ENCODE assay signal across 9 cellular contexts in the genomic region with DNA sequence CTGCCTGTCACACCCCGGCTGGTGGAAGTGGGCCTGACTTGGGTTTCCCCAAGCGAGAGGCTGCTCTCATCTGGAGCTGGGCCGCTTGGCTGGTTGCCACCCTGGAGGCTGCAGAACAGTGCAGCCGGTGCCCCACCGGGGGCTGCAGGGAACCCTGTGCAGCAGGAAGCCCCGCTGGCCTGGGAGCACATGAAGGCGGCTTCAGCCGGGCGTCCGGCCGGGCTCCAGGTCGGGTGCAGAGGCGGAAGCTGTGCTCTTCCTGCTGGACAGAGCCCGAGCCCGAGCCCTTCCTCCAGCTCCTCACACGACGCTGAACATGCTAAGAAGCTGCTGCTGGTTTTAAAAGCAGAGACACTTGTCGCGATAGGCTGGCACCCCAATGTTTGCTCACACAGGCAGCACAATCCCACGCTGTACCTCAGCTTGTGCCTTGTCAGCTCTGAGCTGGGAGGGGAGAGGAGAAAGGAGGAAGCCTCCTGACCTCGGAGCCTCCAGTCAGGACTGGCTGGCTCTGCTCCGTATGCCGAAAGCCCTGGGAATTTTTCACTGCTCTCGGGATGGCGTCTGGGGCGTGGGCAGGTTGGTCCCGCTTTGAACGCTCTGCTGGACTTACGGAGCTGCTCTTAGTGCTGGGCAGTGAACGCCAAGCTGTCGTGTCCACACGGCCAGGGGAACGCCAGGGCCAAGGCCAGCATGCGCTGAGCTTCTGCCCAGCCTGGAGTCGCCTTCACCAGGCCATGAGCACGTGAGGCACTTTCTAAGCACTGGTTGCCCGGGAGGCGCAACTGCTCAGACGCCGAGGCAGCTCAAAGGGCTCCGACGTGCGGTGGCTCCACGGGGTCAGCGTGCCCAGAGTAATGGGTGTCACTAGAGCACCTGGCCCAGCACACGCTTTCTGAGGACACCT. TPM values are rescaled to one million over a fixed set of nuclear protein-coding genes. Genes with fewer than 3 reads are reported as not detected.
DNase-seq lines count a peak whose midpoint lies in the region; ATAC-seq and TF ChIP-seq lines count a peak whose summit lies in the region.
"Had no signal": no experiment of that assay in that cellular context is flagged by ENCODE, and none has a peak within 500 bp of the region (broad histone marks: within the 10 kb centered on the region; RNA-seq: fewer than 3 reads in every experiment).

No MANE protein-coding gene starts in this region.

- no peaks in the 10 kb centered on the region for H3K27me3 ChIP-seq in SK-N-SH (ENCODE audit: insufficient read depth)
- no peaks in the 10 kb centered on the region for H3K27me3 ChIP-seq in trophoblast cell (ENCODE audit: insufficient read depth, low read length)

- H3K14ac ChIP-seq in trophoblast cell (ENCODE audit: low read length) = no peak overlapping the region

- H3F3A ChIP-seq in SK-N-SH (replicated peaks; ENCODE audit: insufficient read depth) = no peaks in the 10 kb centered on the region

- DNase-seq in Daoy (ENCODE audit: low read depth) = peak; percentile 31
- peak; percentile 83 for DNase-seq in SK-N-SH
- peak; percentile 79 for DNase-seq in Right ventricle myocardium inferior (ENCODE audit: missing footprints)
- no peak for DNase-seq in trophoblast cell
- DNase-seq in DMS114 treated with DMSO at 0.1 percent for 48 hours (lab: John Stamatoyannopoulos, UW; ENCODE audit: unreplicated experiment) = no peak
- no peak for DNase-seq in stimulated activated CD4-positive, alpha-beta T cell treated with anti-CD3 and anti-CD28 coated beads, Interleukin-2, amount 100 ng/mL, for 48 hours
- DNase-seq in stimulated activated CD8-positive, alpha-beta memory T cell treated with anti-CD3 and anti-CD28 coated beads, Interleukin-4, amount 100 ng/mL, for 48 hours = no peak
- no peak for DNase-seq in NOMO-1 treated with dmso at 0.1 percent for 144 hours (lab: John Stamatoyannopoulos, UW; ENCODE audit: unreplicated experiment)
- DNase-seq: effector memory CD8-positive, alpha-beta T cell had no signal

- H4K8ac ChIP-seq in trophoblast cell (ENCODE audit: low read depth, low read length) = no peak overlapping the region

- peaks cover 0 to 30% of the 10 kb centered on the region in 2 experiments; a peak in 2 of 4 replicates for H3K4me1 ChIP-seq in SK-N-SH (ENCODE audit: control insufficient read depth in 1 of 2, insufficient read depth in 2 of 2, low read depth in 1 of 2, low read length in 1 of 2)
- H3K4me1 ChIP-seq in trophoblast cell (ENCODE audit: control insufficient read depth in 1 of 2, insufficient read depth in 2 of 2, low read length in 2 of 2) = peaks cover 4 to 8% of the 10 kb centered on the region in 2 experiments

- H3K4me3 ChIP-seq in SK-N-SH (ENCODE audit: low read depth in 2 of 2, low read length in 1 of 2) (no peak overlapping the region), trophoblast cell (ENCODE audit: low read depth, low read length) (no peak overlapping the region)

- no peak overlapping the region for H3K23ac ChIP-seq in trophoblast cell (ENCODE audit: low read length)

- H3K9me3 ChIP-seq in SK-N-SH (no peaks in the 10 kb centered on the region), trophoblast cell (ENCODE audit: insufficient read depth, low read depth, low read length) (no peaks in the 10 kb centered on the region)

- H4K91ac ChIP-seq in trophoblast cell (ENCODE audit: low read depth, low read length) = no peak overlapping the region

- peak overlapping the region; percentile 35 for H4K12ac ChIP-seq in trophoblast cell (ENCODE audit: low read depth, low read length)

- CTCF ChIA-PET in SK-N-SH (lab: Yijun Ruan, JAX) = interaction anchor here (1.1 to 2.2 kb wide), 3 partner anchors 12 to 259 kb away, joined by 3 to 6 read pairs (median 3); no protein-coding TSS in a partner anchor

- no peak overlapping the region for H2AK5ac ChIP-seq in trophoblast cell (ENCODE audit: low read length)

- no peaks in the 10 kb centered on the region for H3K9me2 ChIP-seq in SK-N-SH

- no peaks in the 10 kb centered on the region for H4K20me1 ChIP-seq in SK-N-SH (ENCODE audit: insufficient read depth)

- TF ChIP-seq RAD21 in SK-N-SH (IDR thresholded peaks at IDR 0.05; ENCODE audit: low read length) = no peak

- H2BK120ac ChIP-seq in trophoblast cell (ENCODE audit: insufficient read depth, low read length, poor library complexity) = no peak overlapping the region

- no peak for TF ChIP-seq CTCF in SK-N-SH (IDR thresholded peaks at IDR 0.05)

- no peak overlapping the region for H2AFZ ChIP-seq in SK-N-SH (ENCODE audit: low read depth)
- H2AFZ ChIP-seq in trophoblast cell (ENCODE audit: insufficient read depth, low read length, poor library complexity) = peak overlapping the region; percentile 35

- no peaks in the 10 kb centered on the region for H3K79me1 ChIP-seq in trophoblast cell (ENCODE audit: low read length)

- H3K79me2 ChIP-seq in SK-N-SH (ENCODE audit: insufficient read depth) = no peaks in the 10 kb centered on the region
- H3K79me2 ChIP-seq in trophoblast cell (ENCODE audit: control insufficient read depth, insufficient read depth, low read length, poor library complexity) = no peaks in the 10 kb centered on the region

- no peak overlapping the region for H3K27ac ChIP-seq in SK-N-SH (ENCODE audit: low read depth in 2 of 2, low read length in 1 of 2)
- H3K27ac ChIP-seq in trophoblast cell (ENCODE audit: low read depth, low read length) = no peak overlapping the region

- POLR2A ChIA-PET in SK-N-SH (lab: Yijun Ruan, JAX) = interaction anchor here (0.9 to 1.4 kb wide), 3 partner anchors 10 to 25 kb away, joined by 3 to 4 read pairs (median 3); no protein-coding TSS in a partner anchor

- peak; percentile 49 for ATAC-seq in Right ventricle myocardium inferior
- ATAC-seq: effector memory CD8-positive, alpha-beta T cell had no signal

- H3K4me2 ChIP-seq in SK-N-SH (no peak overlapping the region), trophoblast cell (ENCODE audit: low read length) (no peak overlapping the region)

- no peak overlapping the region for H3K18ac ChIP-seq in trophoblast cell (ENCODE audit: low read length)

- no peak overlapping the region for H3K9ac ChIP-seq in SK-N-SH
- no peak overlapping the region for H3K9ac ChIP-seq in trophoblast cell (ENCODE audit: low read length)

- intact Hi-C loops in Right ventricle myocardium inferior (cut with DNase I) = loop anchor here (5.0 kb wide), 1 partner anchor 112 kb away; no protein-coding TSS in a partner anchor

- WGBS in SK-N-SH (ENCODE audit: low lambda C conversion rate) = 79% methylated on average over 13 of the region's 46 CpGs
- no CpG with 5 or more reads among the region's 46 CpGs for WGBS in trophoblast cell (ENCODE audit: extremely low coverage, insufficient coverage, insufficient read length)

- H3K4ac ChIP-seq in trophoblast cell (ENCODE audit: low read depth, low read length) = no peak overlapping the region

- H3K36me3 ChIP-seq in SK-N-SH (replicated peaks in 1 of 2; ENCODE audit: control insufficient read depth in 1 of 2, insufficient read depth in 2 of 2, low read length in 1 of 2) = peaks cover 0 to 11% of the 10 kb centered on the region in 2 experiments
- no peaks in the 10 kb centered on the region for H3K36me3 ChIP-seq in trophoblast cell (ENCODE audit: control insufficient read depth in 1 of 2, insufficient read depth in 2 of 2, low read length in 2 of 2)

- no peak overlapping the region for H2BK5ac ChIP-seq in trophoblast cell (ENCODE audit: low read depth, low read length, poor library complexity)

- no peak overlapping the region for H2BK12ac ChIP-seq in trophoblast cell (ENCODE audit: low read length)

- no peak for TF ChIP-seq EP300 in SK-N-SH (IDR thresholded peaks at IDR 0.05; ENCODE audit: borderline replicate concordance in 1 of 2, low read depth in 1 of 2, low read length in 1 of 2)

TF ChIP-seq in SK-N-SH, 30 proteins besides CTCF, POLR2A, EP300 and RAD21:
- TF ChIP-seq, protein P1, sequence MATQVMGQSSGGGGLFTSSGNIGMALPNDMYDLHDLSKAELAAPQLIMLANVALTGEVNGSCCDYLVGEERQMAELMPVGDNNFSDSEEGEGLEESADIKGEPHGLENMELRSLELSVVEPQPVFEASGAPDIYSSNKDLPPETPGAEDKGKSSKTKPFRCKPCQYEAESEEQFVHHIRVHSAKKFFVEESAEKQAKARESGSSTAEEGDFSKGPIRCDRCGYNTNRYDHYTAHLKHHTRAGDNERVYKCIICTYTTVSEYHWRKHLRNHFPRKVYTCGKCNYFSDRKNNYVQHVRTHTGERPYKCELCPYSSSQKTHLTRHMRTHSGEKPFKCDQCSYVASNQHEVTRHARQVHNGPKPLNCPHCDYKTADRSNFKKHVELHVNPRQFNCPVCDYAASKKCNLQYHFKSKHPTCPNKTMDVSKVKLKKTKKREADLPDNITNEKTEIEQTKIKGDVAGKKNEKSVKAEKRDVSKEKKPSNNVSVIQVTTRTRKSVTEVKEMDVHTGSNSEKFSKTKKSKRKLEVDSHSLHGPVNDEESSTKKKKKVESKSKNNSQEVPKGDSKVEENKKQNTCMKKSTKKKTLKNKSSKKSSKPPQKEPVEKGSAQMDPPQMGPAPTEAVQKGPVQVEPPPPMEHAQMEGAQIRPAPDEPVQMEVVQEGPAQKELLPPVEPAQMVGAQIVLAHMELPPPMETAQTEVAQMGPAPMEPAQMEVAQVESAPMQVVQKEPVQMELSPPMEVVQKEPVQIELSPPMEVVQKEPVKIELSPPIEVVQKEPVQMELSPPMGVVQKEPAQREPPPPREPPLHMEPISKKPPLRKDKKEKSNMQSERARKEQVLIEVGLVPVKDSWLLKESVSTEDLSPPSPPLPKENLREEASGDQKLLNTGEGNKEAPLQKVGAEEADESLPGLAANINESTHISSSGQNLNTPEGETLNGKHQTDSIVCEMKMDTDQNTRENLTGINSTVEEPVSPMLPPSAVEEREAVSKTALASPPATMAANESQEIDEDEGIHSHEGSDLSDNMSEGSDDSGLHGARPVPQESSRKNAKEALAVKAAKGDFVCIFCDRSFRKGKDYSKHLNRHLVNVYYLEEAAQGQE (IDR thresholded peaks at IDR 0.05; ENCODE audit: low read depth, low read length) = peak; percentile 65; the same call in 1 of the 2 replicates
- TF ChIP-seq MEF2A (IDR thresholded peaks at IDR 0.05; ENCODE audit: borderline replicate concordance, low read depth) = no peak
- no peak for TF ChIP-seq FOSL2 (IDR thresholded peaks at IDR 0.05; ENCODE audit: borderline replicate concordance, low read depth)

RNA-seq across cellular contexts. Expression of a gene that starts 8.8 kb away (rescaled TPM):
- 2.4 and 4.2 TPM in 2 replicates for total RNA-seq in Daoy (2014; rRNA removed; shearing (Covaris generic))
- polyA plus RNA-seq in SK-N-SH (2012; rRNA removed) = 1.0 and 1.4 TPM in 2 replicates
- 1.3 and 2.0 TPM in 2 replicates for polyA plus RNA-seq in SK-N-SH (2012; cell fraction: cytosol; rRNA removed)
- 2.4 and 2.9 TPM in 2 replicates for polyA plus RNA-seq in SK-N-SH (2012; cell fraction: nucleus; rRNA removed)
- 1.3 TPM for total RNA-seq in Right ventricle myocardium inferior
- 1.7 and 2.0 TPM in 2 replicates for polyA plus RNA-seq in trophoblast cell (2013)

RNA-seq across cellular contexts. Expression of a gene that starts 51.3 kb away (rescaled TPM):
- total RNA-seq in Daoy (2014; rRNA removed; shearing (Covaris generic)) = 221 and 303 TPM in 2 replicates
- 63.1 and 81.9 TPM in 2 replicates for polyA plus RNA-seq in SK-N-SH (2012; rRNA removed)
- polyA plus RNA-seq in SK-N-SH (2012; cell fraction: cytosol; rRNA removed) = 55.5 and 60.2 TPM in 2 replicates
- 53.6 and 83.8 TPM in 2 replicates for polyA plus RNA-seq in SK-N-SH (2012; cell fraction: nucleus; rRNA removed)
- total RNA-seq in Right ventricle myocardium inferior = 57.0 TPM
- 167 and 174 TPM in 2 replicates for polyA plus RNA-seq in trophoblast cell (2013)

Comparison
In these comparisons a context has a peak if more than half of its experiments do, and no peak if none do; other contexts are left out.
1. DNase-seq: peak in Daoy (single experiment), SK-N-SH (single experiment) and Right ventricle myocardium inferior (single experiment); none in trophoblast cell (0 of 2), DMS114 treated with DMSO at 0.1 percent for 48 hours (single experiment), stimulated activated CD4-positive, alpha-beta T cell treated with anti-CD3 and anti-CD28 coated beads, Interleukin-2, amount 100 ng/mL, for 48 hours (0 of 2), stimulated activated CD8-positive, alpha-beta memory T cell treated with anti-CD3 and anti-CD28 coated beads, Interleukin-4, amount 100 ng/mL, for 48 hours (single experiment) and NOMO-1 treated with dmso at 0.1 percent for 144 hours (single experiment).